In the genomic region with DNA sequence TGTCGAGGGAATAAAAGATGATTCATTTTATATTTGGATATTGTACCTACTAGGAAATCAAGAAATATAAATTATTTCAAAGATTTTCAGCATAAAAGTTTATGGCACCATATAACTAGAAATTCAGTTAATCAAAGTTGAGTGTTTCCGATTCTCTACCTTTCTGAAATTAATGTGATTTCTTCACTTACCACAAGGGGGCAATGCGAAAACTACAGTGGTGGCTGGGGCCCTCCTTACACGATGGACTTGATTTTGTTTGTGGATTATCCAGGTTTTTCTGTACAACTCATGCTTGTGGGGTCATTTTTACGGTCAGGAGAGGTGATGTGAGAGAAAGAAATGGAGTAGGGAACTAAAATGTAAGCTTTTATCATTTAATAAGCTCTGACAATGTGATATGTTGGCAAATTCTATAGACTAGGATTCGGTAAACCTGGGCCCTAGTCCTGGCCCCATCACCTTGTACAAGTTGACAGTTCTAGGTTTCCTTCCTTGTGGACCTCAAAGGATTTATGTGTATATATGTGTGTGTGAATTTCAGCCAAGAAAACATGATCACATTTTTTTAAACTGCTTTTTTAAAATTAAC, we compare ENCODE assay signal across 8 cellular contexts. TPM values are rescaled to one million over a fixed set of nuclear protein-coding genes. Genes with fewer than 3 reads are reported as not detected.
A peak's percentile ranks its signal among the peaks of the same experiment; 100 is the strongest.
DNase-seq lines count a peak whose midpoint lies in the region; ATAC-seq and TF ChIP-seq lines count a peak whose summit lies in the region.

No MANE protein-coding gene starts in this region.

- no peak overlapping the region for H3K27ac ChIP-seq in right atrium auricular region
- no peak overlapping the region for H3K27ac ChIP-seq in smooth muscle cell (ENCODE audit: low read depth)

- H3K36me3 ChIP-seq in right atrium auricular region, result no peaks in the 10 kb centered on the region
- no peaks in the 10 kb centered on the region for H3K36me3 ChIP-seq in smooth muscle cell (ENCODE audit: low read depth)

- no peak overlapping the region for H2AFZ ChIP-seq in smooth muscle cell (ENCODE audit: low read depth)

- 48% methylated on average over 6 of the region's 6 CpGs for WGBS in smooth muscle cell (ENCODE audit: low lambda C conversion rate)

- H3K9me3 ChIP-seq in right atrium auricular region, result peaks cover 0 to 6% of the 10 kb centered on the region in 2 donors
- H3K9me3 ChIP-seq in smooth muscle cell (replicated peaks; ENCODE audit: low read depth), result no peaks in the 10 kb centered on the region

- TF ChIP-seq CTCF in right atrium auricular region (IDR thresholded peaks at IDR 0.05), result peak; percentile 25 to 64
- TF ChIP-seq CTCF in smooth muscle cell (IDR thresholded peaks at IDR 0.05; ENCODE audit: borderline replicate concordance, insufficient read depth, poor library complexity, severe bottlenecking), result peak; percentile 46

- ATAC-seq in Right ventricle myocardium inferior, result no peak
- ATAC-seq in stimulated activated naive CD8-positive, alpha-beta T cell treated with anti-CD3 and anti-CD28 coated beads, Interleukin-15, Interleukin-2, amounts not matched to agents 100 U/mL and 50 U/mL, for 24 hours, result no peak
- no peak for ATAC-seq in HG03108 (IDR thresholded peaks at IDR 0.05; ENCODE audit: unreplicated experiment)
- ATAC-seq in HG03135 (IDR thresholded peaks at IDR 0.05; ENCODE audit: unreplicated experiment), result no peak

- DNase-seq in right atrium auricular region (ENCODE audit: low spot score), result no peak
- DNase-seq in Right ventricle myocardium inferior (ENCODE audit: missing footprints), result no peak
- DNase-seq in LoVo (ENCODE audit: low spot score), result peak; percentile 22
- DNase-seq in dermis blood vessel endothelial cell, result peak; percentile 47
- no peak for DNase-seq in smooth muscle cell (lab: John Stamatoyannopoulos, UW; ENCODE audit: unreplicated experiment)
- DNase-seq in stimulated activated naive CD8-positive, alpha-beta T cell treated with anti-CD3 and anti-CD28 coated beads, Interleukin-15, Interleukin-2, amounts not matched to agents 100 U/mL and 50 U/mL, for 24 hours, result no peak

- H3K4me2 ChIP-seq in smooth muscle cell, result no peak overlapping the region

- no peaks in the 10 kb centered on the region for H3K4me1 ChIP-seq in right atrium auricular region
- no peaks in the 10 kb centered on the region for H3K4me1 ChIP-seq in smooth muscle cell (ENCODE audit: low read depth)

- no peaks in the 10 kb centered on the region for H4K20me1 ChIP-seq in smooth muscle cell (ENCODE audit: low read depth)

- no peaks in the 10 kb centered on the region for H3F3A ChIP-seq in smooth muscle cell (ENCODE audit: low read depth)

- no peaks in the 10 kb centered on the region for H3K79me2 ChIP-seq in smooth muscle cell (ENCODE audit: low read depth)

- H3K27me3 ChIP-seq in right atrium auricular region, result no peaks in the 10 kb centered on the region
- no peaks in the 10 kb centered on the region for H3K27me3 ChIP-seq in smooth muscle cell (ENCODE audit: low read depth)

- H3K4me3 ChIP-seq in right atrium auricular region, result no peak overlapping the region
- H3K4me3 ChIP-seq in smooth muscle cell, result no peak overlapping the region

- intact Hi-C loops in Right ventricle myocardium inferior (cut with DNase I), result no loop called here

- no peak overlapping the region for H3K9ac ChIP-seq in smooth muscle cell (ENCODE audit: low read depth)

RNA-seq across cellular contexts. Expression of a gene that starts 47.6 kb away (rescaled TPM):
- total RNA-seq in right atrium auricular region, result not detected
- not detected for total RNA-seq in Right ventricle myocardium inferior
- not detected in 2 replicates for total RNA-seq in dermis blood vessel endothelial cell
- not detected in 2 replicates for total RNA-seq in smooth muscle cell
- not detected in 2 replicates for polyA plus RNA-seq in smooth muscle cell

RNA-seq across cellular contexts. Expression of a gene that starts 58.5 kb away (rescaled TPM):
- total RNA-seq in right atrium auricular region, result 1 to 10 TPM in 1 of 2 donors, not detected in 1; 1.9 TPM
- total RNA-seq in Right ventricle myocardium inferior, result 0.60 TPM
- 2.6 and 6.4 TPM in 2 replicates for total RNA-seq in dermis blood vessel endothelial cell
- 3.1 and 3.5 TPM in 2 replicates for total RNA-seq in smooth muscle cell
- polyA plus RNA-seq in smooth muscle cell, result 4.2 and 7.7 TPM in 2 replicates

Comparison
In these comparisons a context has a peak if more than half of its experiments do, and no peak if none do; other contexts are left out.
1. DNase-seq: peak in LoVo (single experiment) and dermis blood vessel endothelial cell (single experiment); none in right atrium auricular region (single experiment), Right ventricle myocardium inferior (single experiment), smooth muscle cell (single experiment) and stimulated activated naive CD8-positive, alpha-beta T cell treated with anti-CD3 and anti-CD28 coated beads, Interleukin-15, Interleukin-2, amounts not matched to agents 100 U/mL and 50 U/mL, for 24 hours (single experiment).